Comparison of ENCODE assay signal across 1 cellular context in the genomic region with DNA sequence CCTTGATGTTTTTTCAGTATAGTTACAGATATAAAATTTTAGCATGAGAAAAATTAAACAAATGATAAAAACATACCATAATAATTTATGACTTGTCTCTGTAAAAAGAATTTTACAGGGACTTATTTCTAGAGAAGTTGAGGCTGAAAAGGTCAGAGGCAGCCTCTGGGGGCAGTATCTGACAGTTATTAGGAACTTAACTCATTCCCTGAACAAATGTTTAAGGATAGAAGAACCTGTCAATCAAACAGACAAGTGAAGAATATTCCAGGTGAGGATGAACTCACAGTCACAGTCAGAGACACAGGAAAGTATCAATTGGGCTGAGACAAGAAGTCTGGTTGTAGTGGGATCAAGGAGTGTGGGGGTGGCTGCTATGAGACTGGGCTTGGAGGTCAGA.
A peak's percentile ranks its signal among the peaks of the same experiment; 100 is the strongest.
TF ChIP-seq lines count a peak whose summit lies in the region.

No MANE protein-coding gene starts in this region.

TF ChIP-seq in HepG2, 621 proteins besides CTCF, POLR2A, EP300 and RAD21:
- TF ChIP-seq STAG1 (CRISPR knock-in tag; IDR thresholded peaks at IDR 0.05) (0 out of 2 replicates have a peak, but pooled peaks have one; percentile 11), ZNF660 (CRISPR knock-in tag; IDR thresholded peaks at IDR 0.05; ENCODE audit: borderline replicate concordance, low read depth) (no peak), SIN3B (IDR thresholded peaks at IDR 0.05; ENCODE audit: low read length) (no peak)
TF ChIP-seq in HepG2: peak in this region for 1.
